In the genomic region with DNA sequence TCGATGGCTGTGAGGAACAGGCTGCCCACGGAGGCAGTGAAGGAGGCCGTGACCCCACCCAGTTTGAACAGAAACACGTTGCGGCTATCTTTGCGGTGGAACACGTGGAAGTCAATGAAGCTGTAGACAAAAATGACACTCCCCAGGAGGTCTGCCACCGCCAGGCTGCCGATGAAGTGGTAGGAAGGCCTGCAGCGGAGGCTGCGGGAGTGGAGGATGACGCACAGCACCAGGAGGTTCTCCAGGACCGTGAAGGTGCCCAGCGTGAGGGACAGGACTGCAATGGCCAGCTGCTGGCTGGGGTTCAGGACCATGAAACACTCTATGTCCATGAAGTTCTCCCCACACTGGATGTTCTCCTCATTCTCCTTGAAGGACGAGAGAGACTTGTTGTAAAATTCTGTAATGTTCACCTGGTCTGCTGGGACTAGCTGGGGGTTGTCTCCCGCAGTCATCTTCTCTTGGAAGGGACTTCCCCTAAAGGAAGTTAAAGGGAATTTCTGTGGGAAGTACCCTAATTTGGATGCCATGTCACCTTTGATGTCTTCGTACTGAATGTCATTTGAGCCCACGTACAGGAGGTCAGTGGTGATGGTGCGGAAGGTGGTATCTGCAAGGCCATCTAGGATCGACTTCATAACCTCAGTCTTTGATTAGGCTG, we compare ENCODE assay signal across 21 cellular contexts. TPM values are rescaled to one million over a fixed set of nuclear protein-coding genes. Genes with fewer than 3 reads are reported as not detected.
DNase-seq lines count a peak whose midpoint lies in the region; ATAC-seq and TF ChIP-seq lines count a peak whose summit lies in the region.
"Had no signal": no experiment of that assay in that cellular context is flagged by ENCODE, and none has a peak within 500 bp of the region (broad histone marks: within the 10 kb centered on the region; RNA-seq: fewer than 3 reads in every experiment).

No MANE protein-coding gene starts in this region.

- peaks cover 95% of the 10 kb centered on the region for H3K4me1 ChIP-seq in DOHH2 (ENCODE audit: control insufficient read depth, low read length)
- H3K4me1 ChIP-seq in uterus, result no peaks in the 10 kb centered on the region
- H3K4me1 ChIP-seq: BLaER1 treated with 17β-estradiol and CSF1 and Interleukin-3, amounts not matched to agents 10 nM and 100 nM had no signal

- H3K9me3 ChIP-seq in DOHH2 (ENCODE audit: control insufficient read depth, insufficient read depth, low read length) (no peaks in the 10 kb centered on the region), uterus (no peaks in the 10 kb centered on the region)
- H3K9me3 ChIP-seq: BLaER1 treated with 17β-estradiol and CSF1 and Interleukin-3, amounts not matched to agents 10 nM and 100 nM had no signal

- H3K36me3 ChIP-seq in DOHH2 (ENCODE audit: control insufficient read depth, low read length) (peaks cover 84% of the 10 kb centered on the region), uterus (no peaks in the 10 kb centered on the region)
- H3K36me3 ChIP-seq: BLaER1 treated with 17β-estradiol and CSF1 and Interleukin-3, amounts not matched to agents 10 nM and 100 nM had no signal

- H3K4me3 ChIP-seq in DOHH2 (ENCODE audit: low read length), result peak overlapping the region; percentile 63
- H3K4me3 ChIP-seq in uterus, result no peak overlapping the region
- H3K4me3 ChIP-seq: BLaER1 treated with 17β-estradiol and CSF1 and Interleukin-3, amounts not matched to agents 10 nM and 100 nM; GM23338 had no signal

- no peak for TF ChIP-seq POLR2A in uterus (IDR thresholded peaks at IDR 0.05)

- peak; percentile 6 for ATAC-seq in HG02852 (IDR thresholded peaks at IDR 0.05; ENCODE audit: unreplicated experiment)
- no peak for ATAC-seq in activated B cell treated with CpG ODN at 0.5 μM for 24 hours (ENCODE audit: low read depth)
- ATAC-seq in naive B cell (ENCODE audit: low read depth in 2 of 2), result no peak
- ATAC-seq in HG02763 (IDR thresholded peaks at IDR 0.05; ENCODE audit: unreplicated experiment), result no peak
- ATAC-seq: CD8-positive, alpha-beta T cell; GM23338 had no signal

- H3F3A ChIP-seq in DOHH2 (ENCODE audit: control insufficient read depth, insufficient read depth), result peaks cover 33% of the 10 kb centered on the region

- CTCF ChIA-PET in activated B cell treated with CpG ODN at 0.5 μM for 24 hours (lab: Charles Lee), result interaction anchor here (1.4 kb wide), 1 partner anchor 93 kb away, joined by 3 read pairs; no protein-coding TSS in a partner anchor

- H3K4me2 ChIP-seq in DOHH2 (ENCODE audit: low read length), result peak overlapping the region; percentile 91
- H3K4me2 ChIP-seq: BLaER1 treated with 17β-estradiol and CSF1 and Interleukin-3, amounts not matched to agents 10 nM and 100 nM; GM23338 had no signal

- DNase-seq in activated B cell treated with CpG ODN at 0.5 μM for 24 hours, result no peak
- no peak for DNase-seq in naive B cell
- no peak for DNase-seq in T-helper 1 cell
- no peak for DNase-seq in NCI-H1694 (lab: John Stamatoyannopoulos, UW)
- no peak for DNase-seq in uterus
- DNase-seq: 8988T; Calu3; CD8-positive, alpha-beta T cell; DMS79 treated with DMSO at 0.1 percent for 48 hours; EL; HCEC 1CT; IMR-90; KBM-7 had no signal

- no peaks in the 10 kb centered on the region for H3K9me2 ChIP-seq in DOHH2 (replicated peaks; ENCODE audit: control insufficient read depth, low read length)

- H3K27ac Mint-ChIP-seq in activated B cell treated with CpG ODN at 0.5 μM for 24 hours, result peak overlapping the region; percentile 53
- peak overlapping the region in 5 of 6 donors; percentile 33 to 100 (median 92) for H3K27ac Mint-ChIP-seq in naive B cell
- H3K27ac Mint-ChIP-seq: CD8-positive, alpha-beta T cell; GM23338 had no signal

- H3K27me3 Mint-ChIP-seq in activated B cell treated with CpG ODN at 0.5 μM for 24 hours (no peaks in the 10 kb centered on the region), naive B cell (peaks cover 6 to 19% (median 8%) of the 10 kb centered on the region in 3 donors)

- peaks cover 81% of the 10 kb centered on the region for H3K79me2 ChIP-seq in DOHH2 (ENCODE audit: control insufficient read depth, low read length)

- H3K4me1 Mint-ChIP-seq in activated B cell treated with CpG ODN at 0.5 μM for 24 hours, result peaks cover 55% of the 10 kb centered on the region
- peaks cover 20 to 43% (median 22%) of the 10 kb centered on the region in 3 donors for H3K4me1 Mint-ChIP-seq in naive B cell

- H3K4me3 Mint-ChIP-seq in activated B cell treated with CpG ODN at 0.5 μM for 24 hours, result no peak overlapping the region
- H3K4me3 Mint-ChIP-seq in naive B cell, result no peak overlapping the region
- H3K4me3 Mint-ChIP-seq: CD8-positive, alpha-beta T cell; GM23338 had no signal

- no peaks in the 10 kb centered on the region for H3K27me3 ChIP-seq in DOHH2 (ENCODE audit: control insufficient read depth, low read length)
- H3K27me3 ChIP-seq in uterus, result no peaks in the 10 kb centered on the region
- H3K27me3 ChIP-seq: BLaER1 treated with 17β-estradiol and CSF1 and Interleukin-3, amounts not matched to agents 10 nM and 100 nM had no signal

- H3K36me3 Mint-ChIP-seq in activated B cell treated with CpG ODN at 0.5 μM for 24 hours (ENCODE audit: low read depth) (no peaks in the 10 kb centered on the region), naive B cell (no peaks in the 10 kb centered on the region)
- H3K36me3 Mint-ChIP-seq: CD8-positive, alpha-beta T cell had no signal

- H4K20me1 ChIP-seq in DOHH2 (ENCODE audit: control insufficient read depth, insufficient read depth, low read depth, low read length), result no peaks in the 10 kb centered on the region
- H4K20me1 ChIP-seq: BLaER1 treated with 17β-estradiol and CSF1 and Interleukin-3, amounts not matched to agents 10 nM and 100 nM had no signal

- intact Hi-C loops in activated B cell treated with CpG ODN at 0.5 μM for 24 hours (cut with micrococcal nuclease), result loop anchor here (5.0 to 10.0 kb wide), 2 partner anchors 93 to 990 kb away; a partner anchor contains a TSS
- intact Hi-C loops in uterus (cut with DNase I; ENCODE audit: low total_unique reads), result no loop called here

- TF ChIP-seq CTCF in DOHH2 (IDR thresholded peaks at IDR 0.05; ENCODE audit: low read depth, low read length, poor library complexity, severe bottlenecking) (no peak), activated B cell treated with CpG ODN at 0.5 μM for 24 hours (IDR thresholded peaks at IDR 0.05) (no peak), uterus (IDR thresholded peaks at IDR 0.05) (no peak)

- H3K27ac ChIP-seq in DOHH2 (ENCODE audit: low read depth, low read length) (peak overlapping the region; percentile 96), uterus (no peak overlapping the region)
- H3K27ac ChIP-seq: BLaER1 treated with 17β-estradiol and CSF1 and Interleukin-3, amounts not matched to agents 10 nM and 100 nM had no signal

- POLR2A ChIA-PET in activated B cell treated with CpG ODN at 0.5 μM for 24 hours (lab: Charles Lee), result no interaction called here

- H3K9me3 Mint-ChIP-seq in activated B cell treated with CpG ODN at 0.5 μM for 24 hours, result no peaks in the 10 kb centered on the region
- no peaks in the 10 kb centered on the region for H3K9me3 Mint-ChIP-seq in naive B cell
- H3K9me3 Mint-ChIP-seq: CD8-positive, alpha-beta T cell; GM23338 had no signal

RNA-seq across cellular contexts. Expression of a gene that starts 21.4 kb away (rescaled TPM):
- 2.7 and 4.4 TPM in 2 replicates for total RNA-seq in activated B cell treated with CpG ODN at 0.5 μM for 24 hours
- 1 to 10 TPM in 3 of 6 donors, under 1 TPM in 3; 0.20 to 2.4 (median 1.0) TPM for polyA plus RNA-seq in naive B cell (ENCODE audit: low read depth in 6 of 6)
- total RNA-seq in uterus, result 10 to 100 TPM in 1 of 4 donors, 1 to 10 TPM in 3; 1.4 to 11.0 (median 7.3) TPM
- total RNA-seq: A673; CD8-positive, alpha-beta T cell; G401; IMR-90 had no signal
- polyA plus RNA-seq: AG04450, IMR-90 had no signal
